ENCODE assay signal across 18 cellular contexts in genomic region chr13:42412812-42413795, GRCh38.
DNase-seq lines count a peak whose midpoint lies in the region; ATAC-seq and TF ChIP-seq lines count a peak whose summit lies in the region.
"Had no signal": no experiment of that assay in that cellular context is flagged by ENCODE, and none has a peak within 500 bp of the region (broad histone marks: within the 10 kb centered on the region; RNA-seq: fewer than 3 reads in every experiment).

No MANE protein-coding gene starts in this region.

- peak overlapping the region; percentile 76 for H3K27ac Mint-ChIP-seq in activated naive CD8-positive, alpha-beta T cell treated with anti-CD3 and anti-CD28 coated beads for 36 hours
- H3K27ac Mint-ChIP-seq: natural killer cell had no signal

- intact Hi-C loops in PC-9 (cut with micrococcal nuclease; ENCODE audit: unreplicated experiment) = no loop called here

- POLR2A ChIA-PET in PC-9 (lab: Charles Lee; ENCODE audit: unreplicated experiment) = interaction anchor here (0.6 kb wide), 1 partner anchor 171 kb away, joined by 4 read pairs; no protein-coding TSS in a partner anchor

- CTCF ChIA-PET in PC-9 (lab: Charles Lee) = no interaction called here

- H3K4me3 Mint-ChIP-seq in activated naive CD8-positive, alpha-beta T cell treated with anti-CD3 and anti-CD28 coated beads for 36 hours = no peak overlapping the region
- H3K4me3 Mint-ChIP-seq: natural killer cell had no signal

- no peaks in the 10 kb centered on the region for H3K9me3 ChIP-seq in PC-9 (ENCODE audit: insufficient read depth, low read depth)
- H3K9me3 ChIP-seq: adrenal gland, MG63, tibial nerve had no signal

- H3K27ac ChIP-seq in PC-9 = no peak overlapping the region
- H3K27ac ChIP-seq: adrenal gland, sigmoid colon, tibial nerve had no signal

- no peaks in the 10 kb centered on the region for H3K4me1 ChIP-seq in PC-9 (replicated peaks; ENCODE audit: insufficient read depth)
- H3K4me1 ChIP-seq: adrenal gland, sigmoid colon, tibial nerve had no signal

- H3K9me2 ChIP-seq in PC-9 (ENCODE audit: insufficient read depth) = no peaks in the 10 kb centered on the region

- H4K20me1 ChIP-seq in PC-9 (ENCODE audit: insufficient read depth) = no peaks in the 10 kb centered on the region

- no peak overlapping the region for H2AFZ ChIP-seq in PC-9

- H3K36me3 ChIP-seq in GM06990 (ENCODE audit: control insufficient read depth, insufficient read depth, low read length) (no peaks in the 10 kb centered on the region), PC-9 (ENCODE audit: low read depth) (no peaks in the 10 kb centered on the region)
- H3K36me3 ChIP-seq: adrenal gland, MG63, sigmoid colon, tibial nerve had no signal

- H3K27me3 ChIP-seq in GM06990 (replicated peaks; ENCODE audit: control insufficient read depth, insufficient read depth, low read length) (no peaks in the 10 kb centered on the region), PC-9 (ENCODE audit: insufficient read depth, low read depth) (no peaks in the 10 kb centered on the region)
- H3K27me3 ChIP-seq: adrenal gland, MG63, sigmoid colon, tibial nerve had no signal

- H3K9me3 Mint-ChIP-seq in activated naive CD8-positive, alpha-beta T cell treated with anti-CD3 and anti-CD28 coated beads for 36 hours = peaks cover 2% of the 10 kb centered on the region
- H3K9me3 Mint-ChIP-seq: natural killer cell had no signal

- H3K79me2 ChIP-seq in PC-9 (ENCODE audit: low read depth) = no peaks in the 10 kb centered on the region

- H3K36me3 Mint-ChIP-seq in activated naive CD8-positive, alpha-beta T cell treated with anti-CD3 and anti-CD28 coated beads for 36 hours = peaks cover 21% of the 10 kb centered on the region
- H3K36me3 Mint-ChIP-seq: natural killer cell had no signal

- H3F3A ChIP-seq in PC-9 (ENCODE audit: insufficient read depth, low read depth) = no peaks in the 10 kb centered on the region

- no TSS peak for BruUV-seq in PC-9 (replicated peaks; lab: Mats Ljungman, UMichigan)

- TF ChIP-seq CTCF in GM06990 (IDR thresholded peaks at IDR 0.05; ENCODE audit: insufficient read depth, low read length, poor library complexity, severe bottlenecking) (no peak), PC-9 (conservative IDR thresholded peaks at IDR 0.05) (no peak)

- DNase-seq in GM06990 (ENCODE audit: extremely low read depth, insufficient read length) (peak; percentile 74), putamen (ENCODE audit: low spot score) (no peak), NCI-H526 treated with DMSO at 0.1 percent for 48 hours (lab: John Stamatoyannopoulos, UW) (no peak), PC-9 (no peak), SK-N-DZ (ENCODE audit: low spot score) (no peak)
- DNase-seq in activated naive CD8-positive, alpha-beta T cell treated with anti-CD3 and anti-CD28 coated beads for 36 hours = no peak
- DNase-seq: ACHN, DMS153, left cardiac atrium, MG63, natural killer cell, NCI-H2227 treated with DMSO at 0.1 percent for 48 hours, sigmoid colon had no signal

- H3K27me3 Mint-ChIP-seq in activated naive CD8-positive, alpha-beta T cell treated with anti-CD3 and anti-CD28 coated beads for 36 hours = no peaks in the 10 kb centered on the region

- ATAC-seq in GM19043 (IDR thresholded peaks at IDR 0.05; ENCODE audit: low read depth, unreplicated experiment) (peak; percentile 50), HG02798 (IDR thresholded peaks at IDR 0.05; ENCODE audit: poor library complexity, unreplicated experiment) (peak; percentile 67)
- ATAC-seq: HCT116, left cardiac atrium, natural killer cell had no signal

- no peak overlapping the region for H3K4me2 ChIP-seq in PC-9

- H3K4me3 ChIP-seq in GM06990 (replicated peaks; ENCODE audit: low read depth, low read length) (no peak overlapping the region), PC-9 (no peak overlapping the region)
- H3K4me3 ChIP-seq: adrenal gland, MG63, sigmoid colon, tibial nerve had no signal

- peaks cover 34% of the 10 kb centered on the region for H3K4me1 Mint-ChIP-seq in activated naive CD8-positive, alpha-beta T cell treated with anti-CD3 and anti-CD28 coated beads for 36 hours
- H3K4me1 Mint-ChIP-seq: natural killer cell had no signal
